Comparison of ENCODE assay signal across 10 cellular contexts in genomic region chr13:30734434-30734833, GRCh38. TPM values are rescaled to one million over a fixed set of nuclear protein-coding genes. Genes with fewer than 3 reads are reported as not detected.
DNase-seq lines count a peak whose midpoint lies in the region; ATAC-seq and TF ChIP-seq lines count a peak whose summit lies in the region.
"Had no signal": no experiment of that assay in that cellular context is flagged by ENCODE, and none has a peak within 500 bp of the region (broad histone marks: within the 10 kb centered on the region; RNA-seq: fewer than 3 reads in every experiment).

No MANE protein-coding gene starts in this region.

- peaks cover 2% of the 10 kb centered on the region for H3K27me3 Mint-ChIP-seq in activated naive CD8-positive, alpha-beta T cell treated with anti-CD3 and anti-CD28 coated beads, Interleukin-2, amount 50 U/mL, for 24 hours

- no peak overlapping the region for H2AFZ ChIP-seq in Loucy (ENCODE audit: low read length)

- H3K9me3 ChIP-seq in DOHH2 (ENCODE audit: control insufficient read depth, insufficient read depth, low read length) = no peaks in the 10 kb centered on the region
- no peaks in the 10 kb centered on the region for H3K9me3 ChIP-seq in Loucy (ENCODE audit: insufficient read depth, low read depth, low read length)
- no peaks in the 10 kb centered on the region for H3K9me3 ChIP-seq in left lung

- no peak overlapping the region for H2BK15ac ChIP-seq in mesendoderm (replicated peaks; ENCODE audit: low read depth)

- no peak overlapping the region for H3K23ac ChIP-seq in mesendoderm (ENCODE audit: low read length)

- H3K9me2 ChIP-seq in DOHH2 (replicated peaks; ENCODE audit: control insufficient read depth, low read length) = no peaks in the 10 kb centered on the region
- no peaks in the 10 kb centered on the region for H3K9me2 ChIP-seq in Loucy (replicated peaks; ENCODE audit: low read depth, low read length)

- H3K4me2 ChIP-seq in DOHH2 (ENCODE audit: low read length) (peak overlapping the region; percentile 76), Loucy (ENCODE audit: low read depth, low read length, poor library complexity, severe bottlenecking) (peak overlapping the region; percentile 99), mesendoderm (ENCODE audit: low read length) (no peak overlapping the region)

- no peak overlapping the region for H4K5ac ChIP-seq in mesendoderm (ENCODE audit: low read length)

- no CpG with 5 or more reads among the region's 1 CpG for WGBS in mesendoderm (ENCODE audit: extremely low coverage, insufficient coverage, low lambda C conversion rate)

- H3K36me3 ChIP-seq in DOHH2 (ENCODE audit: control insufficient read depth, low read length) (no peaks in the 10 kb centered on the region; the same call in 1 of the 2 replicates), Loucy (ENCODE audit: insufficient read depth, low read length) (no peaks in the 10 kb centered on the region), mesendoderm (ENCODE audit: control insufficient read depth, insufficient read depth, low read length) (no peaks in the 10 kb centered on the region), left lung (no peaks in the 10 kb centered on the region)

- H3K4me3 ChIP-seq in DOHH2 (ENCODE audit: low read length) (no peak overlapping the region; the same call in 1 of the 2 replicates), Loucy (ENCODE audit: low read length, poor library complexity, severe bottlenecking) (peak overlapping the region; percentile 80), mesendoderm (ENCODE audit: low read length) (no peak overlapping the region), left lung (no peak overlapping the region)

- H3K4me1 ChIP-seq in DOHH2 (ENCODE audit: control insufficient read depth, low read length) (peaks cover 51% of the 10 kb centered on the region), Loucy (ENCODE audit: insufficient read depth, low read length, poor library complexity, severe bottlenecking) (peaks cover 46% of the 10 kb centered on the region), mesendoderm (ENCODE audit: control insufficient read depth, low read depth, low read length) (peaks cover 4% of the 10 kb centered on the region), left lung (peaks cover 0 to 45% of the 10 kb centered on the region in 2 donors)

- TF ChIP-seq CTCF in DOHH2 (IDR thresholded peaks at IDR 0.05; ENCODE audit: low read depth, low read length, poor library complexity, severe bottlenecking) = no peak
- no peak for TF ChIP-seq CTCF in Loucy (conservative IDR thresholded peaks at IDR 0.05; ENCODE audit: low read length)
- TF ChIP-seq CTCF in left lung (IDR thresholded peaks at IDR 0.05) = no peak

- no peak overlapping the region for H2AK5ac ChIP-seq in mesendoderm (ENCODE audit: low read length)

- H2BK5ac ChIP-seq in mesendoderm (ENCODE audit: low read length) = no peak overlapping the region

- no peaks in the 10 kb centered on the region for H4K20me1 ChIP-seq in DOHH2 (ENCODE audit: control insufficient read depth, insufficient read depth, low read depth, low read length)
- H4K20me1 ChIP-seq in Loucy (ENCODE audit: insufficient read depth, low read length, poor library complexity, severe bottlenecking) = no peaks in the 10 kb centered on the region

- H4K8ac ChIP-seq in mesendoderm (ENCODE audit: low read depth, low read length) = no peak overlapping the region

- no peak overlapping the region for H3K56ac ChIP-seq in mesendoderm (ENCODE audit: low read length)

- no peak overlapping the region for H3K18ac ChIP-seq in mesendoderm (ENCODE audit: low read length)

- H3K9me3 Mint-ChIP-seq in activated naive CD8-positive, alpha-beta T cell treated with anti-CD3 and anti-CD28 coated beads, Interleukin-2, amount 50 U/mL, for 24 hours = no peaks in the 10 kb centered on the region

- H3K27ac ChIP-seq in DOHH2 (ENCODE audit: low read depth, low read length) = no peak overlapping the region
- no peak overlapping the region for H3K27ac ChIP-seq in mesendoderm (ENCODE audit: low read depth, low read length)
- H3K27ac ChIP-seq in left lung = peak overlapping the region in 1 of 2 donors; percentile 82

- DNase-seq in activated naive CD8-positive, alpha-beta T cell treated with anti-CD3 and anti-CD28 coated beads, Interleukin-2, amount 50 U/mL, for 24 hours = no peak
- DNase-seq in mesendoderm (peak; percentile 71), left lung (no peak)
- no peak for DNase-seq in stimulated activated CD4-positive, alpha-beta T cell treated with anti-CD3 and anti-CD28 coated beads, Interleukin-4, amount 100 ng/mL, for 4 hours
- DNase-seq: GF-D8, NCI-H1930 had no signal

- H3K9ac ChIP-seq in Loucy (ENCODE audit: low read depth, low read length, poor library complexity, severe bottlenecking) = peak overlapping the region; percentile 89
- H3K9ac ChIP-seq in mesendoderm (ENCODE audit: low read length) = no peak overlapping the region

- H3K4ac ChIP-seq in mesendoderm (ENCODE audit: low read depth, low read length) = no peak overlapping the region

- H3K36me3 Mint-ChIP-seq in activated naive CD8-positive, alpha-beta T cell treated with anti-CD3 and anti-CD28 coated beads, Interleukin-2, amount 50 U/mL, for 24 hours (ENCODE audit: low read depth) = no peaks in the 10 kb centered on the region

- peaks cover 55% of the 10 kb centered on the region for H3K4me1 Mint-ChIP-seq in activated naive CD8-positive, alpha-beta T cell treated with anti-CD3 and anti-CD28 coated beads, Interleukin-2, amount 50 U/mL, for 24 hours

- H2BK120ac ChIP-seq in mesendoderm (ENCODE audit: low read depth, low read length) = no peak overlapping the region

- peaks cover 33% of the 10 kb centered on the region for H3K79me2 ChIP-seq in DOHH2 (ENCODE audit: control insufficient read depth, low read length)
- peaks cover 43% of the 10 kb centered on the region for H3K79me2 ChIP-seq in Loucy (ENCODE audit: insufficient read depth, low read length)
- no peaks in the 10 kb centered on the region for H3K79me2 ChIP-seq in mesendoderm (ENCODE audit: control insufficient read depth, insufficient read depth, low read length)

- intact Hi-C loops in left lung (cut with DNase I) = no loop called here

- peak overlapping the region; percentile 94 for H3K27ac Mint-ChIP-seq in activated naive CD8-positive, alpha-beta T cell treated with anti-CD3 and anti-CD28 coated beads, Interleukin-2, amount 50 U/mL, for 24 hours

- H3K79me1 ChIP-seq in mesendoderm (ENCODE audit: low read length) = no peaks in the 10 kb centered on the region

- H3F3A ChIP-seq in DOHH2 (ENCODE audit: control insufficient read depth, insufficient read depth) (no peaks in the 10 kb centered on the region), Loucy (ENCODE audit: low read depth) (peaks cover 9% of the 10 kb centered on the region; the same call in 1 of the 2 replicates)

- H3K4me3 Mint-ChIP-seq in activated naive CD8-positive, alpha-beta T cell treated with anti-CD3 and anti-CD28 coated beads, Interleukin-2, amount 50 U/mL, for 24 hours = peak overlapping the region; percentile 90

- no peak for ATAC-seq in activated naive CD8-positive, alpha-beta T cell treated with anti-CD3 and anti-CD28 coated beads, Interleukin-2, amount 50 U/mL, for 24 hours
- ATAC-seq in left lung = no peak
- no peak for ATAC-seq in GM18907 (IDR thresholded peaks at IDR 0.05; ENCODE audit: unreplicated experiment)
- no peak for ATAC-seq in GM18861 (IDR thresholded peaks at IDR 0.05; ENCODE audit: unreplicated experiment)

- no peaks in the 10 kb centered on the region for H3K27me3 ChIP-seq in DOHH2 (ENCODE audit: control insufficient read depth, low read length)
- no peaks in the 10 kb centered on the region for H3K27me3 ChIP-seq in Loucy (ENCODE audit: insufficient read depth, low read length, poor library complexity, severe bottlenecking)
- H3K27me3 ChIP-seq in mesendoderm (ENCODE audit: insufficient read depth, low read length, poor library complexity) = no peaks in the 10 kb centered on the region
- H3K27me3 ChIP-seq in left lung = peaks cover 0 to 14% of the 10 kb centered on the region in 2 donors

RNA-seq across cellular contexts. Expression of gene ALOX5AP, which starts 0.9 kb away (rescaled TPM):
- polyA plus RNA-seq in mesendoderm (2013, experiment 1 of 2) = not detected
- polyA plus RNA-seq in mesendoderm (2013, experiment 2 of 2) = not detected
- total RNA-seq in left lung = 100 to 1,000 TPM in 1 of 2 donors, 10 to 100 TPM in 1; 76.3 to 201 TPM
